In genomic region chr16:81517630-81518438, GRCh38 we compare ENCODE assay signal across 2 cellular contexts.
A peak's percentile ranks its signal among the peaks of the same experiment; 100 is the strongest.
TF ChIP-seq lines count a peak whose summit lies in the region.

No MANE protein-coding gene starts in this region.

TF ChIP-seq in liver, 16 proteins besides CTCF, POLR2A, EP300 and RAD21 (continued from another document):
- TF ChIP-seq REST (IDR thresholded peaks at IDR 0.05) = peak; percentile 51

TF ChIP-seq in HepG2, 621 proteins besides CTCF, POLR2A, EP300 and RAD21 (continued from another document):
- TF ChIP-seq PRDM4 (CRISPR knock-in tag; IDR thresholded peaks at IDR 0.05; ENCODE audit: borderline replicate concordance) = no peak
- TF ChIP-seq ZFX (CRISPR knock-in tag; IDR thresholded peaks at IDR 0.05; ENCODE audit: low read depth) = no peak
- TF ChIP-seq TEAD2 (CRISPR knock-in tag; IDR thresholded peaks at IDR 0.05) = no peak
- TF ChIP-seq ZFAT (CRISPR knock-in tag; conservative IDR thresholded peaks at IDR 0.05) = no peak
- no peak for TF ChIP-seq NAIF1 (CRISPR knock-in tag; IDR thresholded peaks at IDR 0.05; ENCODE audit: borderline replicate concordance)
- no peak for TF ChIP-seq CSRNP2 (CRISPR knock-in tag; conservative IDR thresholded peaks at IDR 0.05; ENCODE audit: low read depth)
- TF ChIP-seq TOPORS (CRISPR knock-in tag; IDR thresholded peaks at IDR 0.05) = no peak
- no peak for TF ChIP-seq ZNF570 (CRISPR knock-in tag; IDR thresholded peaks at IDR 0.05; ENCODE audit: borderline replicate concordance)
- TF ChIP-seq AHR (CRISPR knock-in tag; IDR thresholded peaks at IDR 0.05) = no peak
- TF ChIP-seq ZSCAN25 (CRISPR knock-in tag; IDR thresholded peaks at IDR 0.05) = no peak
- no peak for TF ChIP-seq ZNF558 (CRISPR knock-in tag; IDR thresholded peaks at IDR 0.05; ENCODE audit: borderline replicate concordance)
- no peak for TF ChIP-seq NFYB (CRISPR knock-in tag; IDR thresholded peaks at IDR 0.05)
- TF ChIP-seq ZNF790 (CRISPR knock-in tag; IDR thresholded peaks at IDR 0.05; ENCODE audit: borderline replicate concordance) = no peak
- TF ChIP-seq ZNF550 (CRISPR knock-in tag; IDR thresholded peaks at IDR 0.05; ENCODE audit: borderline replicate concordance) = no peak
TF ChIP-seq in HepG2: peak in this region for 0.
